8 cellular contexts compared by ENCODE assay signal in the genomic region with DNA sequence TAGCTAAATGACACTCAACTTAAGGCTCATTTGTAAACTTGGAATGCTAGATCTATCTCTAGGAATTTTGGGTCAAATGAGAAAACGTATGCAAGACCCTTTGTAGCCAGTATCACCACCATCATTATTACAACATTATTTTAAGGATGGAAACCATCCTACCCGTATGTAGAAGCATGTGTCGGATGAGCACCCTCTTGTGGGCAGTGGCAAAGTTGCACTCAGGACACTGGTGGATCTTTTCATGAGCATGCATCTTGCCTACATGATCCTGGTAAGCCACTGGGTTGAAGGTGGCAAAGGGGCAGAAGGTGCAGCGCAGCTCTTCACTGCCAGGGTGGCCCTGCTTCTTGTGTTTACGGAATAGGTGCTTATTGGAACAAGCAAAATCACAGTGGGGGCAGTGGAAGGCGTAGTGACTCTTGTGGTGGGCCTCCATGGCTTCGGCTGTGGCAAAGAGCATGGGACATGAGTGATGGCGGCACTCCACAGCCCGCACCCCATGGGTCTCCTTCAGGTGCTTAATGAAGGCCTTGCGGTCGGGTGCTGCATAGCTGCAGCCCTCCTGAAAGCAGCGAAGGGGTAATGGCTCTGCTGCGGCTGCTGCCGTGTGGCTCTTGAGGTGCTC. TPM values are rescaled to one million over a fixed set of nuclear protein-coding genes. Genes with fewer than 3 reads are reported as not detected.
DNase-seq lines count a peak whose midpoint lies in the region; ATAC-seq, FAIRE-seq and TF ChIP-seq lines count a peak whose summit lies in the region.

No MANE protein-coding gene starts in this region.

- POLR2A ChIA-PET in AG04449 (lab: Yijun Ruan, JAX) (no interaction called here), HepG2 (lab: Yijun Ruan, JAX) (interaction anchor here (1.8 kb wide), 1 partner anchor 10 kb away, joined by 5 read pairs; a partner anchor contains a TSS)

- H3K4me3 Mint-ChIP-seq in chondrocyte (ENCODE audit: unreplicated experiment): no peak overlapping the region

- DNase-seq in AG04449 (ENCODE audit: low read depth, low spot score) (no peak), NCI-H128 (lab: John Stamatoyannopoulos, UW; ENCODE audit: unreplicated experiment) (peak; percentile 10), chondrocyte (ENCODE audit: low spot score) (no peak), HepG2 (ENCODE audit: low spot score) (peak; percentile 56)
- peak; percentile 66 for DNase-seq in stimulated activated CD8-positive, alpha-beta memory T cell treated with anti-CD3 and anti-CD28 coated beads, Interleukin-4, amount 100 ng/mL, for 48 hours

- no peaks in the 10 kb centered on the region for H3K27me3 ChIP-seq in HepG2 (ENCODE audit: control insufficient read depth in 1 of 2, insufficient read depth in 2 of 2, low read length in 2 of 2)

- intact Hi-C loops in HepG2 (cut with micrococcal nuclease; ENCODE audit: unreplicated experiment): loop anchor here (1.0 to 2.0 kb wide), 2 partner anchors 64 to 198 kb away; no protein-coding TSS in a partner anchor

- no peaks in the 10 kb centered on the region for H3K9me3 Mint-ChIP-seq in chondrocyte (ENCODE audit: low read depth)

- TF ChIP-seq RAD21 in HepG2 (CRISPR knock-in tag; IDR thresholded peaks at IDR 0.05): peak; percentile 77

- H3K4me2 ChIP-seq in HepG2 (ENCODE audit: low read depth, low read length): no peak overlapping the region

- peaks cover 11% of the 10 kb centered on the region; the same call in 1 of the 2 replicates for H3K4me1 ChIP-seq in HepG2 (ENCODE audit: insufficient read depth, low read length)

- no peak overlapping the region for H3K27ac Mint-ChIP-seq in chondrocyte (ENCODE audit: unreplicated experiment)

- no peak overlapping the region for H3K4me3 ChIP-seq in AG04449 (ENCODE audit: low read depth, low read length)
- H3K4me3 ChIP-seq in HepG2 (replicated peaks in 1 of 3; ENCODE audit: insufficient read depth in 1 of 3, low read depth in 2 of 3, low read length in 3 of 3): no peak overlapping the region

- no peaks in the 10 kb centered on the region for H3K9me3 ChIP-seq in HepG2 (ENCODE audit: low read length)

- CTCF ChIA-PET in AG04449 (lab: Yijun Ruan, JAX): interaction anchor here (0.6 to 6.4 kb wide), 35 partner anchors 9 to 376 kb away, joined by 3 to 95 read pairs (median 4); a partner anchor contains a TSS
- CTCF ChIA-PET in HepG2 (lab: Yijun Ruan, JAX; ENCODE audit: low intra/inter-chr PET ratio, low total read pairs): interaction anchor here (0.9 to 2.1 kb wide), 4 partner anchors 39 to 463 kb away, joined by 3 to 12 read pairs (median 4); no protein-coding TSS in a partner anchor

- 70% methylated on average over 11 of the region's 14 CpGs for WGBS in HepG2 (ENCODE audit: low lambda C conversion rate)

- H3K27ac ChIP-seq in VCaP (no peak overlapping the region), HepG2 (ENCODE audit: extremely low read length, insufficient read depth, low read length) (no peak overlapping the region)

- TF ChIP-seq EP300 in HepG2 (IDR thresholded peaks at IDR 0.05; ENCODE audit: low read depth in 2 of 2, low read length in 2 of 2) (no peak), HepG2 (CRISPR knock-in tag; IDR thresholded peaks at IDR 0.05; ENCODE audit: borderline replicate concordance) (no peak)

- TF ChIP-seq CTCF in AG04449 (IDR thresholded peaks at IDR 0.05; ENCODE audit: insufficient read depth, low read length, missing control alignments): peak; percentile 84
- TF ChIP-seq CTCF in GM12874 (IDR thresholded peaks at IDR 0.05; ENCODE audit: insufficient read depth, low read depth, low read length): peak; percentile 83
- peak; percentile 92 for TF ChIP-seq CTCF in VCaP (conservative IDR thresholded peaks at IDR 0.05)
- peak; percentile 92 for TF ChIP-seq CTCF in chondrocyte (IDR thresholded peaks at IDR 0.05)
- peak; percentile 95 for TF ChIP-seq CTCF in HepG2 (CRISPR knock-in tag; IDR thresholded peaks at IDR 0.05)

- BruUV-seq in HepG2 (replicated peaks; lab: Mats Ljungman, UMichigan): no TSS peak

- H3K79me2 ChIP-seq in HepG2 (ENCODE audit: insufficient read depth, low read length): no peaks in the 10 kb centered on the region

- H2AFZ ChIP-seq in HepG2 (ENCODE audit: low read length): no peak overlapping the region

- peak; percentile 96 for FAIRE-seq in HepG2 (lab: Jason Lieb, UNC)

- TF ChIP-seq POLR2A in HepG2 (IDR thresholded peaks at IDR 0.05; ENCODE audit: insufficient read depth in 1 of 2, low read depth in 2 of 2, low read length in 2 of 2): no peak

- peaks cover 27% of the 10 kb centered on the region for H3K36me3 Mint-ChIP-seq in chondrocyte (ENCODE audit: low read depth)

- in situ Hi-C loops in HepG2 (cut with HindIII; ENCODE audit: extremely low pct_ligation_motif_present, low pct_unique_long_range_greater_than_20kb): loop anchor here (5.0 kb wide), 1 partner anchor 376 kb away; a partner anchor contains a TSS

- peak; percentile 84 for ATAC-seq in HepG2
- no peak for ATAC-seq in HG03039 (IDR thresholded peaks at IDR 0.05; ENCODE audit: unreplicated experiment)

- no peaks in the 10 kb centered on the region for H3K27me3 Mint-ChIP-seq in chondrocyte (ENCODE audit: low read depth)

- H3K9ac ChIP-seq in HepG2 (ENCODE audit: insufficient read depth, low read depth, low read length): no peak overlapping the region

- peaks cover 41 to 85% of the 10 kb centered on the region in 2 experiments for H3K36me3 ChIP-seq in HepG2 (replicated peaks in 1 of 2; ENCODE audit: control insufficient read depth in 1 of 2, insufficient read depth in 2 of 2, low read length in 2 of 2)

- H3K4me1 Mint-ChIP-seq in chondrocyte (ENCODE audit: low read depth): no peaks in the 10 kb centered on the region

- H4K20me1 ChIP-seq in HepG2 (ENCODE audit: insufficient read depth, low read length): no peaks in the 10 kb centered on the region

RNA-seq across cellular contexts. Expression of a gene that starts 10.8 kb away (rescaled TPM):
- total RNA-seq in chondrocyte (26.5 to 34.3 TPM (median 26.6 TPM) in 3 replicates), HepG2 (2016; rRNA removed; fragmentation: Illumina TruSeq; extraction: Trizol) (10.4 and 11.4 TPM in 2 replicates)
- total RNA-seq in HepG2 (2016; cell fraction: cytosol; rRNA removed; fragmentation: Illumina TruSeq; extraction: Trizol; ENCODE audit: low read depth): 2.9 TPM in 2 replicates
- total RNA-seq in HepG2 (2016; cell fraction: insoluble cytoplasmic fraction; rRNA removed; fragmentation: Illumina TruSeq; extraction: Trizol): 7.5 and 10.8 TPM in 2 replicates
- total RNA-seq in HepG2 (2016; cell fraction: membrane; rRNA removed; fragmentation: Illumina TruSeq; extraction: Trizol): 5.1 and 6.6 TPM in 2 replicates
- total RNA-seq in HepG2 (2016; cell fraction: nucleus; rRNA removed; fragmentation: Illumina TruSeq; extraction: Trizol): 17.4 and 28.1 TPM in 2 replicates
- polyA plus RNA-seq in HepG2 (2011; rRNA removed): 4.8 and 5.9 TPM in 2 replicates
- 2.0 and 3.1 TPM in 2 replicates for polyA plus RNA-seq in HepG2 (2011; cell fraction: cytosol; rRNA removed)
- 33.3 and 35.2 TPM in 2 replicates for polyA plus RNA-seq in HepG2 (2011; cell fraction: nucleus; rRNA removed)
- polyA plus RNA-seq in HepG2 (2012): 7.2 and 7.3 TPM in 2 replicates
- 0.54 and 0.68 TPM in 2 replicates for polyA plus RNA-seq in HepG2 (2016; cell fraction: cytosol; fragmentation: Illumina TruSeq; extraction: Trizol; ENCODE audit: low read depth)
- 5.1 and 9.3 TPM in 2 replicates for polyA plus RNA-seq in HepG2 (2016; cell fraction: insoluble cytoplasmic fraction; fragmentation: Illumina TruSeq; extraction: Trizol; ENCODE audit: low read depth)
- 1.3 and 2.5 TPM in 2 replicates for polyA plus RNA-seq in HepG2 (2016; cell fraction: membrane; fragmentation: Illumina TruSeq; extraction: Trizol; ENCODE audit: low read depth)
- 27.7 and 29.0 TPM in 2 replicates for polyA plus RNA-seq in HepG2 (2016; cell fraction: nucleus; fragmentation: Illumina TruSeq; extraction: Trizol; ENCODE audit: insufficient read depth, low read depth)
- polyA minus RNA-seq in HepG2 (2011; rRNA and poly(A)+ RNA removed; ENCODE audit: low replicate concordance): 20.9 and 29.6 TPM in 2 replicates
- 4.5 and 7.0 TPM in 2 replicates for polyA minus RNA-seq in HepG2 (2011; cell fraction: cytosol; rRNA and poly(A)+ RNA removed)
- 27.2 and 28.3 TPM in 2 replicates for polyA minus RNA-seq in HepG2 (2011; cell fraction: nucleus; rRNA and poly(A)+ RNA removed)

RNA-seq across cellular contexts. Expression of a gene that starts 10.9 kb away (rescaled TPM):
- total RNA-seq in chondrocyte (24.5 to 44.9 TPM (median 30.0 TPM) in 3 replicates), HepG2 (2016; rRNA removed; fragmentation: Illumina TruSeq; extraction: Trizol) (52.1 and 76.0 TPM in 2 replicates)
- 32.5 and 32.8 TPM in 2 replicates for total RNA-seq in HepG2 (2016; cell fraction: cytosol; rRNA removed; fragmentation: Illumina TruSeq; extraction: Trizol; ENCODE audit: low read depth)
- total RNA-seq in HepG2 (2016; cell fraction: insoluble cytoplasmic fraction; rRNA removed; fragmentation: Illumina TruSeq; extraction: Trizol): 48.9 and 75.0 TPM in 2 replicates
- total RNA-seq in HepG2 (2016; cell fraction: membrane; rRNA removed; fragmentation: Illumina TruSeq; extraction: Trizol): 43.8 and 49.1 TPM in 2 replicates
- total RNA-seq in HepG2 (2016; cell fraction: nucleus; rRNA removed; fragmentation: Illumina TruSeq; extraction: Trizol): 55.2 and 71.7 TPM in 2 replicates
- 48.1 and 48.9 TPM in 2 replicates for polyA plus RNA-seq in HepG2 (2011; rRNA removed)
- 34.5 and 48.4 TPM in 2 replicates for polyA plus RNA-seq in HepG2 (2011; cell fraction: cytosol; rRNA removed)
- polyA plus RNA-seq in HepG2 (2011; cell fraction: nucleus; rRNA removed): 177 and 202 TPM in 2 replicates
- 36.2 and 44.2 TPM in 2 replicates for polyA plus RNA-seq in HepG2 (2012)
- 25.9 and 28.7 TPM in 2 replicates for polyA plus RNA-seq in HepG2 (2016; cell fraction: cytosol; fragmentation: Illumina TruSeq; extraction: Trizol; ENCODE audit: low read depth)
- polyA plus RNA-seq in HepG2 (2016; cell fraction: insoluble cytoplasmic fraction; fragmentation: Illumina TruSeq; extraction: Trizol; ENCODE audit: low read depth): 39.4 and 50.0 TPM in 2 replicates
- 34.2 and 36.1 TPM in 2 replicates for polyA plus RNA-seq in HepG2 (2016; cell fraction: membrane; fragmentation: Illumina TruSeq; extraction: Trizol; ENCODE audit: low read depth)
- 161 and 175 TPM in 2 replicates for polyA plus RNA-seq in HepG2 (2016; cell fraction: nucleus; fragmentation: Illumina TruSeq; extraction: Trizol; ENCODE audit: insufficient read depth, low read depth)
- polyA minus RNA-seq in HepG2 (2011; rRNA and poly(A)+ RNA removed; ENCODE audit: low replicate concordance): 53.7 and 55.1 TPM in 2 replicates
- polyA minus RNA-seq in HepG2 (2011; cell fraction: cytosol; rRNA and poly(A)+ RNA removed): 10.5 and 15.4 TPM in 2 replicates
- 25.1 and 25.8 TPM in 2 replicates for polyA minus RNA-seq in HepG2 (2011; cell fraction: nucleus; rRNA and poly(A)+ RNA removed)

RNA-seq across cellular contexts. Expression of a gene that starts 23.2 kb away (rescaled TPM):
- total RNA-seq in chondrocyte (30.4 to 35.4 TPM (median 33.4 TPM) in 3 replicates), HepG2 (2016; rRNA removed; fragmentation: Illumina TruSeq; extraction: Trizol) (37.0 and 37.1 TPM in 2 replicates)
- total RNA-seq in HepG2 (2016; cell fraction: cytosol; rRNA removed; fragmentation: Illumina TruSeq; extraction: Trizol; ENCODE audit: low read depth): 6.7 and 8.0 TPM in 2 replicates
- total RNA-seq in HepG2 (2016; cell fraction: insoluble cytoplasmic fraction; rRNA removed; fragmentation: Illumina TruSeq; extraction: Trizol): 32.3 and 35.9 TPM in 2 replicates
- total RNA-seq in HepG2 (2016; cell fraction: membrane; rRNA removed; fragmentation: Illumina TruSeq; extraction: Trizol): 10.0 and 11.2 TPM in 2 replicates
- total RNA-seq in HepG2 (2016; cell fraction: nucleus; rRNA removed; fragmentation: Illumina TruSeq; extraction: Trizol): 22.4 and 23.6 TPM in 2 replicates
- polyA plus RNA-seq in HepG2 (2011; rRNA removed): 87.6 and 91.8 TPM in 2 replicates
- 49.3 and 55.5 TPM in 2 replicates for polyA plus RNA-seq in HepG2 (2011; cell fraction: cytosol; rRNA removed)
- polyA plus RNA-seq in HepG2 (2011; cell fraction: nucleus; rRNA removed): 62.2 and 70.6 TPM in 2 replicates
- polyA plus RNA-seq in HepG2 (2012): 23.9 and 27.2 TPM in 2 replicates
- polyA plus RNA-seq in HepG2 (2016; cell fraction: cytosol; fragmentation: Illumina TruSeq; extraction: Trizol; ENCODE audit: low read depth): 5.0 and 6.7 TPM in 2 replicates
- polyA plus RNA-seq in HepG2 (2016; cell fraction: insoluble cytoplasmic fraction; fragmentation: Illumina TruSeq; extraction: Trizol; ENCODE audit: low read depth): 42.9 and 52.8 TPM in 2 replicates
- polyA plus RNA-seq in HepG2 (2016; cell fraction: membrane; fragmentation: Illumina TruSeq; extraction: Trizol; ENCODE audit: low read depth): 6.5 and 10.4 TPM in 2 replicates
- 36.4 and 40.3 TPM in 2 replicates for polyA plus RNA-seq in HepG2 (2016; cell fraction: nucleus; fragmentation: Illumina TruSeq; extraction: Trizol; ENCODE audit: insufficient read depth, low read depth)
- 64.2 and 95.2 TPM in 2 replicates for polyA minus RNA-seq in HepG2 (2011; rRNA and poly(A)+ RNA removed; ENCODE audit: low replicate concordance)
- 23.7 and 30.0 TPM in 2 replicates for polyA minus RNA-seq in HepG2 (2011; cell fraction: cytosol; rRNA and poly(A)+ RNA removed)
- 15.5 and 25.1 TPM in 2 replicates for polyA minus RNA-seq in HepG2 (2011; cell fraction: nucleus; rRNA and poly(A)+ RNA removed)

RNA-seq across cellular contexts. Expression of a gene that starts 23.3 kb away (rescaled TPM):
- total RNA-seq in chondrocyte (42.1 to 63.2 TPM (median 42.7 TPM) in 3 replicates), HepG2 (2016; rRNA removed; fragmentation: Illumina TruSeq; extraction: Trizol) (17.6 and 45.9 TPM in 2 replicates)
- 8.2 and 9.2 TPM in 2 replicates for total RNA-seq in HepG2 (2016; cell fraction: cytosol; rRNA removed; fragmentation: Illumina TruSeq; extraction: Trizol; ENCODE audit: low read depth)
- 14.3 and 47.5 TPM in 2 replicates for total RNA-seq in HepG2 (2016; cell fraction: insoluble cytoplasmic fraction; rRNA removed; fragmentation: Illumina TruSeq; extraction: Trizol)
- 5.9 and 7.0 TPM in 2 replicates for total RNA-seq in HepG2 (2016; cell fraction: membrane; rRNA removed; fragmentation: Illumina TruSeq; extraction: Trizol)
- 69.9 and 80.6 TPM in 2 replicates for total RNA-seq in HepG2 (2016; cell fraction: nucleus; rRNA removed; fragmentation: Illumina TruSeq; extraction: Trizol)
- 83.5 and 102 TPM in 2 replicates for polyA plus RNA-seq in HepG2 (2011; rRNA removed)
- polyA plus RNA-seq in HepG2 (2011; cell fraction: cytosol; rRNA removed): 8.8 and 10.1 TPM in 2 replicates
- 954 and 1,192 TPM in 2 replicates for polyA plus RNA-seq in HepG2 (2011; cell fraction: nucleus; rRNA removed)
- polyA plus RNA-seq in HepG2 (2012): 30.9 and 34.5 TPM in 2 replicates
- 1.4 and 1.7 TPM in 2 replicates for polyA plus RNA-seq in HepG2 (2016; cell fraction: cytosol; fragmentation: Illumina TruSeq; extraction: Trizol; ENCODE audit: low read depth)
- polyA plus RNA-seq in HepG2 (2016; cell fraction: insoluble cytoplasmic fraction; fragmentation: Illumina TruSeq; extraction: Trizol; ENCODE audit: low read depth): 12.2 and 14.0 TPM in 2 replicates
- 3.6 and 5.1 TPM in 2 replicates for polyA plus RNA-seq in HepG2 (2016; cell fraction: membrane; fragmentation: Illumina TruSeq; extraction: Trizol; ENCODE audit: low read depth)
- 225 and 235 TPM in 2 replicates for polyA plus RNA-seq in HepG2 (2016; cell fraction: nucleus; fragmentation: Illumina TruSeq; extraction: Trizol; ENCODE audit: insufficient read depth, low read depth)
- 31.0 and 31.7 TPM in 2 replicates for polyA minus RNA-seq in HepG2 (2011; rRNA and poly(A)+ RNA removed; ENCODE audit: low replicate concordance)
- polyA minus RNA-seq in HepG2 (2011; cell fraction: cytosol; rRNA and poly(A)+ RNA removed): 2.2 and 3.7 TPM in 2 replicates
- polyA minus RNA-seq in HepG2 (2011; cell fraction: nucleus; rRNA and poly(A)+ RNA removed): 93.5 and 94.1 TPM in 2 replicates

RNA-seq across cellular contexts. Expression of a gene that starts 40.9 kb away (rescaled TPM):
- 4.1 to 8.6 TPM (median 5.0 TPM) in 3 replicates for total RNA-seq in chondrocyte
- not detected in 2 replicates for total RNA-seq in HepG2 (2016; rRNA removed; fragmentation: Illumina TruSeq; extraction: Trizol)
- total RNA-seq in HepG2 (2016; cell fraction: cytosol; rRNA removed; fragmentation: Illumina TruSeq; extraction: Trizol; ENCODE audit: low read depth): not detected in 2 replicates
- total RNA-seq in HepG2 (2016; cell fraction: insoluble cytoplasmic fraction; rRNA removed; fragmentation: Illumina TruSeq; extraction: Trizol): not detected in 2 replicates
- not detected in 2 replicates for total RNA-seq in HepG2 (2016; cell fraction: membrane; rRNA removed; fragmentation: Illumina TruSeq; extraction: Trizol)
- not detected in 2 replicates for total RNA-seq in HepG2 (2016; cell fraction: nucleus; rRNA removed; fragmentation: Illumina TruSeq; extraction: Trizol)
- polyA plus RNA-seq in HepG2 (2011; rRNA removed): 0.05 and 0.26 TPM in 2 replicates
- not detected in 2 replicates for polyA plus RNA-seq in HepG2 (2011; cell fraction: cytosol; rRNA removed)
- polyA plus RNA-seq in HepG2 (2011; cell fraction: nucleus; rRNA removed): 0.08 and 0.09 TPM in 2 replicates
- polyA plus RNA-seq in HepG2 (2012): 1.3 and 1.5 TPM in 2 replicates
- not detected in 2 replicates for polyA plus RNA-seq in HepG2 (2016; cell fraction: cytosol; fragmentation: Illumina TruSeq; extraction: Trizol; ENCODE audit: low read depth)
- polyA plus RNA-seq in HepG2 (2016; cell fraction: insoluble cytoplasmic fraction; fragmentation: Illumina TruSeq; extraction: Trizol; ENCODE audit: low read depth): not detected in 2 replicates
- polyA plus RNA-seq in HepG2 (2016; cell fraction: membrane; fragmentation: Illumina TruSeq; extraction: Trizol; ENCODE audit: low read depth): not detected in 2 replicates
- polyA plus RNA-seq in HepG2 (2016; cell fraction: nucleus; fragmentation: Illumina TruSeq; extraction: Trizol; ENCODE audit: insufficient read depth, low read depth): not detected in 2 replicates
- polyA minus RNA-seq in HepG2 (2011; rRNA and poly(A)+ RNA removed; ENCODE audit: low replicate concordance): 2.5 TPM in 1 of 2 replicates, not detected in the other
- polyA minus RNA-seq in HepG2 (2011; cell fraction: cytosol; rRNA and poly(A)+ RNA removed): not detected in 2 replicates
- polyA minus RNA-seq in HepG2 (2011; cell fraction: nucleus; rRNA and poly(A)+ RNA removed): not detected in 2 replicates

Comparison
In these comparisons a context has a peak if more than half of its experiments do, and no peak if none do; other contexts are left out.
1. DNase-seq: peak in NCI-H128 (single experiment), HepG2 (single experiment) and stimulated activated CD8-positive, alpha-beta memory T cell treated with anti-CD3 and anti-CD28 coated beads, Interleukin-4, amount 100 ng/mL, for 48 hours (single experiment); none in AG04449 (single experiment) and chondrocyte (single experiment).
2. Peak in every context shown above with its lines, with median percentiles within 50 percentile points of each other: CTCF ChIP-seq.